In the genomic region with DNA sequence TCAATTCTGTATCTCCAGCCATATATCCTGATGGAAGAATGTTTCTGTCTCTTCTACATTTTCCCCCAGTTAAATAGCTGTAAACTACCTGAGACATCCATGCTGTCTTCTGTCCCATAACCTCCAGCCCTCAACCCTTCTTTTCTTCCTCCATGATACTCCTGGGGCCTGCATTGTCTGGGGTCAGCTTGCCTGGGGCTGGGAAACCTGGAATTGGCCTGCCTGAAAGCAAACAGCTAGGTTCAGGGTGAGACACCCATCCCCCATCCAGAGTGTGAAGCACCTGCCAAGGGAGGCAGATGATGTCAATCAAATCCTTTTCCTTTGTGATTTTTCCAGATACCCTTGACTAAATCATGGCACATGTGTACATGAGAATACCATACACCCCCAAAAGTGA, we compare ENCODE assay signal across 19 cellular contexts.
"Had no signal": no experiment of that assay in that cellular context is flagged by ENCODE, and none has a peak within 500 bp of the region (broad histone marks: within the 10 kb centered on the region; RNA-seq: fewer than 3 reads in every experiment).

No MANE protein-coding gene starts in this region.

- H3K4me3 Mint-ChIP-seq: naive thymus-derived CD8-positive, alpha-beta T cell; neural crest cell had no signal

- H3K36me3 ChIP-seq: colonic mucosa, ovary, right atrium auricular region, sigmoid colon had no signal

- DNase-seq: colonic mucosa; dermis blood vessel endothelial cell; erythroblast; foreskin melanocyte; head of caudate nucleus; kidney glomerular epithelial cell; mucosa of descending colon; naive thymus-derived CD8-positive, alpha-beta T cell; nucleus accumbens; ovary; sigmoid colon; stimulated activated CD4-positive, alpha-beta T cell treated with anti-CD3 and anti-CD28 coated beads, Interleukin-2, amount 100 ng/mL, for 24 hours; stimulated activated CD4-positive, alpha-beta T cell treated with anti-CD3 and anti-CD28 coated beads, Interleukin-4, amount 100 ng/mL, for 4 hours; stimulated activated naive CD4-positive, alpha-beta T cell treated with Interleukin-2 at 50 U/mL for 16 hours; trophoblast cell had no signal

- H3K9me3 Mint-ChIP-seq: naive thymus-derived CD8-positive, alpha-beta T cell; neural crest cell had no signal

- H3K9me3 ChIP-seq: colonic mucosa, mucosa of descending colon, ovary, right atrium auricular region, sigmoid colon had no signal

- ATAC-seq: mucosa of descending colon; naive thymus-derived CD8-positive, alpha-beta T cell had no signal

- H3K27me3 ChIP-seq: colonic mucosa, hepatocyte, ovary, right atrium auricular region, sigmoid colon had no signal

- H3K4me3 ChIP-seq: colonic mucosa, hepatocyte, mucosa of descending colon, ovary, right atrium auricular region, sigmoid colon, skin epidermis had no signal

- H3K27ac Mint-ChIP-seq: naive thymus-derived CD8-positive, alpha-beta T cell had no signal

- H3K4me1 Mint-ChIP-seq: naive thymus-derived CD8-positive, alpha-beta T cell; neural crest cell had no signal

- H3K4me1 ChIP-seq: colonic mucosa, sigmoid colon had no signal
